In genomic region chr12:38782393-38782792, GRCh38 we compare ENCODE assay signal across 19 cellular contexts.
DNase-seq lines count a peak whose midpoint lies in the region; ATAC-seq and TF ChIP-seq lines count a peak whose summit lies in the region.
"Had no signal": no experiment of that assay in that cellular context is flagged by ENCODE, and none has a peak within 500 bp of the region (broad histone marks: within the 10 kb centered on the region; RNA-seq: fewer than 3 reads in every experiment).

No MANE protein-coding gene starts in this region.

- H3K36me3 ChIP-seq in GM06990 (ENCODE audit: control insufficient read depth, insufficient read depth, low read length) (no peaks in the 10 kb centered on the region), heart right ventricle (peaks cover 0 to 4% (median 0%) of the 10 kb centered on the region in 9 donors), sigmoid colon (no peaks in the 10 kb centered on the region)

- intact Hi-C loops in heart right ventricle (cut with DNase I): no loop called here
- intact Hi-C loops in sigmoid colon (cut with DNase I): no loop called here

- peaks cover 18% of the 10 kb centered on the region for H3K9me3 Mint-ChIP-seq in activated naive CD8-positive, alpha-beta T cell treated with anti-CD3 and anti-CD28 coated beads for 36 hours
- H3K9me3 Mint-ChIP-seq in activated naive CD8-positive, alpha-beta T cell treated with anti-CD3 and anti-CD28 coated beads, Interleukin-2, amount 50 U/mL, for 24 hours: peaks cover 26% of the 10 kb centered on the region

- no peak for TF ChIP-seq EP300 in sigmoid colon (IDR thresholded peaks at IDR 0.05)

- H3K4me1 Mint-ChIP-seq in activated naive CD8-positive, alpha-beta T cell treated with anti-CD3 and anti-CD28 coated beads for 36 hours: peaks cover 5% of the 10 kb centered on the region
- no peaks in the 10 kb centered on the region for H3K4me1 Mint-ChIP-seq in activated naive CD8-positive, alpha-beta T cell treated with anti-CD3 and anti-CD28 coated beads, Interleukin-2, amount 50 U/mL, for 24 hours
- H3K4me1 Mint-ChIP-seq: CD14-positive monocyte, T-helper 17 cell had no signal

- H3K27me3 ChIP-seq in GM06990 (replicated peaks; ENCODE audit: control insufficient read depth, insufficient read depth, low read length) (no peaks in the 10 kb centered on the region), heart right ventricle (no peaks in the 10 kb centered on the region), sigmoid colon (no peaks in the 10 kb centered on the region)

- no peak overlapping the region for H3K4me3 Mint-ChIP-seq in activated naive CD8-positive, alpha-beta T cell treated with anti-CD3 and anti-CD28 coated beads for 36 hours
- H3K4me3 Mint-ChIP-seq in activated naive CD8-positive, alpha-beta T cell treated with anti-CD3 and anti-CD28 coated beads, Interleukin-2, amount 50 U/mL, for 24 hours: no peak overlapping the region
- H3K4me3 Mint-ChIP-seq: CD14-positive monocyte, GM23338, T-helper 17 cell had no signal

- DNase-seq in GM06990 (ENCODE audit: extremely low read depth, insufficient read length) (no peak), heart right ventricle (no peak), sigmoid colon (no peak)
- no peak for DNase-seq in activated naive CD8-positive, alpha-beta T cell treated with anti-CD3 and anti-CD28 coated beads for 36 hours
- no peak for DNase-seq in activated naive CD8-positive, alpha-beta T cell treated with anti-CD3 and anti-CD28 coated beads, Interleukin-2, amount 50 U/mL, for 24 hours
- DNase-seq: COR-L47, DMS153, EL, Kasumi-1, NCI-H1417, NCI-H2029, NCI-H510A, SIG-M5, T-helper 17 cell had no signal

- H3K27ac ChIP-seq in heart right ventricle (no peak overlapping the region), sigmoid colon (no peak overlapping the region)

- no peak overlapping the region for H3K27ac Mint-ChIP-seq in activated naive CD8-positive, alpha-beta T cell treated with anti-CD3 and anti-CD28 coated beads for 36 hours
- no peak overlapping the region for H3K27ac Mint-ChIP-seq in activated naive CD8-positive, alpha-beta T cell treated with anti-CD3 and anti-CD28 coated beads, Interleukin-2, amount 50 U/mL, for 24 hours
- H3K27ac Mint-ChIP-seq: GM23338, T-helper 17 cell had no signal

- TF ChIP-seq CTCF in GM06990 (IDR thresholded peaks at IDR 0.05; ENCODE audit: insufficient read depth, low read length, poor library complexity, severe bottlenecking) (no peak), heart right ventricle (IDR thresholded peaks at IDR 0.05) (no peak), sigmoid colon (IDR thresholded peaks at IDR 0.05) (no peak)

- H3K4me1 ChIP-seq in heart right ventricle: peaks cover 0 to 7% (median 0%) of the 10 kb centered on the region in 9 donors
- no peaks in the 10 kb centered on the region for H3K4me1 ChIP-seq in sigmoid colon

- peaks cover 7% of the 10 kb centered on the region for H3K36me3 Mint-ChIP-seq in activated naive CD8-positive, alpha-beta T cell treated with anti-CD3 and anti-CD28 coated beads for 36 hours
- H3K36me3 Mint-ChIP-seq in activated naive CD8-positive, alpha-beta T cell treated with anti-CD3 and anti-CD28 coated beads, Interleukin-2, amount 50 U/mL, for 24 hours (ENCODE audit: low read depth): peaks cover 14% of the 10 kb centered on the region

- peaks cover 0 to 36% (median 14%) of the 10 kb centered on the region in 11 donors for H3K9me3 ChIP-seq in heart right ventricle
- no peaks in the 10 kb centered on the region for H3K9me3 ChIP-seq in sigmoid colon

- H3K27me3 Mint-ChIP-seq in activated naive CD8-positive, alpha-beta T cell treated with anti-CD3 and anti-CD28 coated beads for 36 hours: no peaks in the 10 kb centered on the region
- no peaks in the 10 kb centered on the region for H3K27me3 Mint-ChIP-seq in activated naive CD8-positive, alpha-beta T cell treated with anti-CD3 and anti-CD28 coated beads, Interleukin-2, amount 50 U/mL, for 24 hours
- H3K27me3 Mint-ChIP-seq: T-helper 17 cell had no signal

- ATAC-seq in GM18867 (IDR thresholded peaks at IDR 0.05; ENCODE audit: unreplicated experiment) (peak; percentile 72), GM21786 (IDR thresholded peaks at IDR 0.05; ENCODE audit: unreplicated experiment) (peak; percentile 62), HG03378 (IDR thresholded peaks at IDR 0.05; ENCODE audit: unreplicated experiment) (peak; percentile 44), heart right ventricle (no peak)
- no peak for ATAC-seq in activated naive CD8-positive, alpha-beta T cell treated with anti-CD3 and anti-CD28 coated beads, Interleukin-2, amount 50 U/mL, for 24 hours
- ATAC-seq: GM23338, T-helper 17 cell had no signal

- H3K4me3 ChIP-seq in GM06990 (replicated peaks; ENCODE audit: low read depth, low read length): peak overlapping the region; percentile 20; the same call in 1 of the 2 replicates
- no peak overlapping the region for H3K4me3 ChIP-seq in heart right ventricle
- H3K4me3 ChIP-seq in sigmoid colon: no peak overlapping the region
- H3K4me3 ChIP-seq: GM23338 had no signal

- TF ChIP-seq POLR2A in sigmoid colon (IDR thresholded peaks at IDR 0.05): no peak

Comparison
In these comparisons a context has a peak if more than half of its experiments do, and no peak if none do; other contexts are left out.
1. ATAC-seq: peak in GM18867 (single experiment), GM21786 (single experiment) and HG03378 (single experiment); none in heart right ventricle (0 of 8) and activated naive CD8-positive, alpha-beta T cell treated with anti-CD3 and anti-CD28 coated beads, Interleukin-2, amount 50 U/mL, for 24 hours (single experiment).